4 cellular contexts compared by ENCODE assay signal in the genomic region with DNA sequence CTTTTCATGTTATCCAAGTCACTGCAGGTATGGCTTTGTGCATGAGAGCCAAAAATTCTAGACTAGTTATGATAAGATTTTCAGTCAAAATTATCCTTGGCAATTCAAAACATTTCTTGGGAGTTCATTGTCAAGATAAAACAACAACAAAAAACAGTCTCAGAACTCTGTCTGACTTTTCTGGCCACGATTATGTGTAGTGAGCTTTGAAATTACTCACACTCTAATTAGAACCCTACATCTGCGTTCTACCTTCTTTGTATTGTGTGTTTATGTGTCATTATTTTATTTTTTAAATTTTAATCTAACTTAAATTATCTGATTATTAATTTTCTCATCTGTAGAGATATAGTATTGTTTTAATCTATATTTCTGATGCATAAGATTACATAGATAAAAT.
"Had no signal": no experiment of that assay in that cellular context is flagged by ENCODE, and none has a peak within 500 bp of the region (broad histone marks: within the 10 kb centered on the region; RNA-seq: fewer than 3 reads in every experiment).

No MANE protein-coding gene starts in this region.

- DNase-seq: H9, HCEC 1CT, IMR-90 had no signal

- H3K4me3 ChIP-seq: GM23338 had no signal

- ATAC-seq: GM23338 had no signal
